In the genomic region with DNA sequence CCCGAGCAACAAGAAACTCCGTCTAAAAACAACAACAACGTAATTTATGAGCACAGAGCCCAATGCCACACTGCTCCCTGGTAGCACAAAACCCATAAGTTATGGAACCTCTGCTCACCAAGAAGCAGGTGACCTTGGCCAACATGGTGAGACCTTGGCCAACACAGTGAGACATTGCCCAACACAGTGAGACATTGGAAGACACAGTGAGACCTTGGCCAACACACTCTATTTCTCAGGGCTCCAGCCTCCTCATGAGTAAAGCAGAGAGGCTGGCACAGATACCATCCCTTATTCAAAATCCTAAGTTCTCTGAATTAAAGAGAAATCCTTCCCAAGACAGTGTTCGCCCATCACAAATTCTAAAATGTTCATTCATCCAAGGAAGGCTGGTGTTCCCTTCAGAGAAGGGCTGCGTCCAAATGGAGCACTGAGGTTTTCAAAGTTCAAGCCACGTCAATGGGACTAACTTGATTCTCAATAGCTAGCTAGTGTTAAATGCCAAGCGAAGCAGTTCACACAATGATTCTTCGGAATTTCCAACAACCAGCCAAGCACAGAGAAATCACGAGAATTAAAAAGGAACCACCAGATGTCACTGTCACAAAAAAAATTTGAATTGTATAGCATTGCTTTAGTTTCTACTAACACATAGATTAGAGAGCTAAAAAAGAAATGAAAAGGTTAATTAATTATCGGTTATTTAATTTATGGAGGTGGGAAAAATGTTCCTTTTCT, we compare ENCODE assay signal across 8 cellular contexts. TPM values are rescaled to one million over a fixed set of nuclear protein-coding genes. Genes with fewer than 3 reads are reported as not detected.
A peak's percentile ranks its signal among the peaks of the same experiment; 100 is the strongest.
DNase-seq lines count a peak whose midpoint lies in the region; ATAC-seq and TF ChIP-seq lines count a peak whose summit lies in the region.

No MANE protein-coding gene starts in this region.

- intact Hi-C loops in adrenal gland (cut with DNase I) = loop anchor here in 1 of 2 donors (10.0 kb wide), 1 partner anchor 53 kb away; no protein-coding TSS in a partner anchor
- intact Hi-C loops in left lung (cut with DNase I) = no loop called here

- H3K4me3 ChIP-seq in adrenal gland = no peak overlapping the region
- H3K4me3 ChIP-seq in left lung = no peak overlapping the region

- no peaks in the 10 kb centered on the region for H3K9me3 ChIP-seq in adrenal gland (replicated peaks in 1 of 3)
- H3K9me3 ChIP-seq in left lung = no peaks in the 10 kb centered on the region

- ATAC-seq in HG03565 (IDR thresholded peaks at IDR 0.05; ENCODE audit: unreplicated experiment) (peak; percentile 45), left lung (peak; percentile 65), HG03025 (IDR thresholded peaks at IDR 0.05; ENCODE audit: low FRiP score, unreplicated experiment) (no peak), HG02840 (IDR thresholded peaks at IDR 0.05; ENCODE audit: low FRiP score, unreplicated experiment) (no peak)

- peaks cover 5 to 6% of the 10 kb centered on the region in 2 donors for H3K4me1 ChIP-seq in adrenal gland (replicated peaks in 1 of 2)
- H3K4me1 ChIP-seq in left lung = peaks cover 0 to 10% of the 10 kb centered on the region in 2 donors

- WGBS in adrenal gland, 4 donors = 34 to 43% (median 37%) methylated on average over 10 of the region's 10 CpGs

- no peaks in the 10 kb centered on the region for H3K27me3 ChIP-seq in adrenal gland
- H3K27me3 ChIP-seq in left lung = no peaks in the 10 kb centered on the region

- DNase-seq in NCI-H1105 treated with DMSO at 0.1 percent for 48 hours (lab: John Stamatoyannopoulos, UW) (peak; percentile 30), NCI-H1105 (lab: John Stamatoyannopoulos, UW) (no peak), adrenal gland (peak in 6 of 7 donors; percentile 29 to 64 (median 51)), left lung (no peak), NOMO-1 treated with DMSO at 0.1 percent for 48 hours (lab: John Stamatoyannopoulos, UW; ENCODE audit: unreplicated experiment) (no peak)

- no peak for TF ChIP-seq POLR2A in adrenal gland (IDR thresholded peaks at IDR 0.05)

- TF ChIP-seq CTCF in adrenal gland (IDR thresholded peaks at IDR 0.05) (peak in 5 of 6 experiments; percentile 15 to 58 (median 47)), left lung (IDR thresholded peaks at IDR 0.05) (peak in 1 of 2 donors; percentile 22)

- no peaks in the 10 kb centered on the region for H3K36me3 ChIP-seq in adrenal gland (replicated peaks in 1 of 2)
- no peaks in the 10 kb centered on the region for H3K36me3 ChIP-seq in left lung

- H3K27ac ChIP-seq in adrenal gland (peak overlapping the region in 1 of 5 donors; percentile 2), left lung (no peak overlapping the region)

RNA-seq across cellular contexts. Expression of a gene that starts 29.4 kb away (rescaled TPM):
- total RNA-seq in adrenal gland = 10 to 100 TPM in 6 of 8 donors, 1 to 10 TPM in 2; 7.3 to 14.4 (median 12.8) TPM
- 1 to 10 TPM; 3.7 to 6.8 (median 4.9) TPM for polyA plus RNA-seq in adrenal gland
- total RNA-seq in left lung = 10 to 100 TPM; 21.7 to 23.2 TPM

Comparison
In these comparisons a context has a peak if more than half of its experiments do, and no peak if none do; other contexts are left out.
1. DNase-seq: peak in NCI-H1105 treated with DMSO at 0.1 percent for 48 hours (single experiment) and adrenal gland (6 of 7); none in NCI-H1105 (single experiment), left lung (0 of 2) and NOMO-1 treated with DMSO at 0.1 percent for 48 hours (single experiment).
2. ATAC-seq: peak in HG03565 (single experiment) and left lung (single experiment); none in HG03025 (single experiment) and HG02840 (single experiment).